Comparison of ENCODE assay signal across 13 cellular contexts in genomic region chr22:49479566-49479965, GRCh38.
DNase-seq lines count a peak whose midpoint lies in the region; ATAC-seq and TF ChIP-seq lines count a peak whose summit lies in the region.
"Had no signal": no experiment of that assay in that cellular context is flagged by ENCODE, and none has a peak within 500 bp of the region (broad histone marks: within the 10 kb centered on the region; RNA-seq: fewer than 3 reads in every experiment).

No MANE protein-coding gene starts in this region.

- H2AFZ ChIP-seq in neuronal stem cell (ENCODE audit: low read length): peak overlapping the region; percentile 39

- intact Hi-C loops in CD14-positive monocyte (cut with micrococcal nuclease): no loop called here

- H4K91ac ChIP-seq in neuronal stem cell (ENCODE audit: low read depth, low read length, poor library complexity): no peak overlapping the region

- ATAC-seq in WTC11 (no peak), HG02759 (IDR thresholded peaks at IDR 0.05; ENCODE audit: unreplicated experiment) (no peak)
- ATAC-seq: GM12878 had no signal

- no peaks in the 10 kb centered on the region for H3K27me3 ChIP-seq in endodermal cell (ENCODE audit: control insufficient read depth, insufficient read depth, low read length, poor library complexity, severe bottlenecking)
- H3K27me3 ChIP-seq in neuronal stem cell (ENCODE audit: control insufficient read depth in 3 of 3, insufficient read depth in 3 of 3, low read depth in 1 of 3, low read length in 3 of 3): peaks cover 0 to 2% (median 0%) of the 10 kb centered on the region in 3 experiments

- no peak overlapping the region for H2BK120ac ChIP-seq in neuronal stem cell (ENCODE audit: low read depth, low read length)

- H3K9me3 Mint-ChIP-seq in CD14-positive monocyte (peaks cover 6 to 17% (median 11%) of the 10 kb centered on the region in 7 donors), WTC11 (peaks cover 17% of the 10 kb centered on the region), endodermal cell (peaks cover 2% of the 10 kb centered on the region), immature natural killer cell (peaks cover 0 to 8% (median 0%) of the 10 kb centered on the region in 6 donors)
- H3K9me3 Mint-ChIP-seq: IgD-negative memory B cell had no signal

- CTCF ChIA-PET in WTC11 (lab: Charles Lee): interaction anchor here (0.6 kb wide), 1 partner anchor 70 kb away, joined by 3 read pairs; no protein-coding TSS in a partner anchor

- H3K4me1 ChIP-seq in endodermal cell (ENCODE audit: control insufficient read depth, insufficient read depth, low read length) (peaks cover 8% of the 10 kb centered on the region), neuronal stem cell (ENCODE audit: control insufficient read depth in 2 of 2, insufficient read depth in 1 of 2, low read depth in 1 of 2, low read length in 2 of 2) (peaks cover 6 to 17% of the 10 kb centered on the region in 2 donors)
- H3K4me1 ChIP-seq: BLaER1 treated with 17β-estradiol and CSF1 and Interleukin-3, amounts not matched to agents 10 nM and 100 nM had no signal

- H3K36me3 Mint-ChIP-seq in CD14-positive monocyte: peaks cover 11 to 15% of the 10 kb centered on the region in 2 donors
- H3K36me3 Mint-ChIP-seq in WTC11: peaks cover 9% of the 10 kb centered on the region
- no peaks in the 10 kb centered on the region for H3K36me3 Mint-ChIP-seq in endodermal cell (ENCODE audit: low read depth)
- peaks cover 5 to 23% (median 6%) of the 10 kb centered on the region in 3 donors for H3K36me3 Mint-ChIP-seq in immature natural killer cell

- peaks cover 5% of the 10 kb centered on the region for H3K4me1 Mint-ChIP-seq in CD14-positive monocyte
- peaks cover 57% of the 10 kb centered on the region for H3K4me1 Mint-ChIP-seq in WTC11
- H3K4me1 Mint-ChIP-seq in endodermal cell: peaks cover 63% of the 10 kb centered on the region
- H3K4me1 Mint-ChIP-seq in immature natural killer cell: peaks cover 0 to 9% of the 10 kb centered on the region in 2 donors

- H3K27ac Mint-ChIP-seq in CD14-positive monocyte: peak overlapping the region in 1 of 7 donors; percentile 81
- peak overlapping the region; percentile 57; the same call in 1 of the 2 replicates for H3K27ac Mint-ChIP-seq in WTC11
- no peak overlapping the region for H3K27ac Mint-ChIP-seq in endodermal cell
- no peak overlapping the region for H3K27ac Mint-ChIP-seq in immature natural killer cell
- H3K27ac Mint-ChIP-seq: CD4-positive, alpha-beta T cell had no signal

- no peak overlapping the region for H3K4me2 ChIP-seq in neuronal stem cell (ENCODE audit: insufficient read depth, low read length, poor library complexity, severe bottlenecking)
- H3K4me2 ChIP-seq: BLaER1 treated with 17β-estradiol and CSF1 and Interleukin-3, amounts not matched to agents 10 nM and 100 nM had no signal

- POLR2A ChIA-PET in WTC11 (lab: Charles Lee): no interaction called here

- H3K9ac ChIP-seq in endodermal cell (ENCODE audit: extremely low read depth, low read length, poor library complexity, severe bottlenecking): no peak overlapping the region
- no peak overlapping the region for H3K9ac ChIP-seq in neuronal stem cell (ENCODE audit: low read depth, low read length, poor library complexity)
- H3K9ac ChIP-seq: BLaER1 treated with 17β-estradiol and CSF1 and Interleukin-3, amounts not matched to agents 10 nM and 100 nM had no signal

- no peak overlapping the region for H2BK12ac ChIP-seq in neuronal stem cell (ENCODE audit: low read length)

- H2AK5ac ChIP-seq in neuronal stem cell (ENCODE audit: low read depth, low read length): no peak overlapping the region

- H4K8ac ChIP-seq in neuronal stem cell (ENCODE audit: low read depth, low read length): no peak overlapping the region

- H3K36me3 ChIP-seq in endodermal cell (ENCODE audit: control insufficient read depth, insufficient read depth, low read length): no peaks in the 10 kb centered on the region
- no peaks in the 10 kb centered on the region for H3K36me3 ChIP-seq in neuronal stem cell (replicated peaks in 1 of 2; ENCODE audit: control insufficient read depth in 2 of 2, insufficient read depth in 2 of 2, low read length in 2 of 2)
- H3K36me3 ChIP-seq: BLaER1 treated with 17β-estradiol and CSF1 and Interleukin-3, amounts not matched to agents 10 nM and 100 nM had no signal

- H3K9me3 ChIP-seq in endodermal cell (ENCODE audit: control insufficient read depth, low read length) (no peaks in the 10 kb centered on the region), neuronal stem cell (replicated peaks in 1 of 2; ENCODE audit: control insufficient read depth in 2 of 2, insufficient read depth in 1 of 2, low read depth in 1 of 2, low read length in 2 of 2) (peaks cover 0 to 2% of the 10 kb centered on the region in 2 donors)

- no peak overlapping the region for H3K14ac ChIP-seq in neuronal stem cell (ENCODE audit: low read length)

- no peak overlapping the region for H3K27ac ChIP-seq in endodermal cell (ENCODE audit: low read depth, low read length)
- H3K27ac ChIP-seq in neuronal stem cell (replicated peaks; ENCODE audit: low read length): no peak overlapping the region
- H3K27ac ChIP-seq: BLaER1 treated with 17β-estradiol and CSF1 and Interleukin-3, amounts not matched to agents 10 nM and 100 nM had no signal

- no peak overlapping the region for H3K23ac ChIP-seq in neuronal stem cell (ENCODE audit: low read depth, low read length, poor library complexity)

- H3K27me3 Mint-ChIP-seq in CD14-positive monocyte (ENCODE audit: low read depth in 3 of 3) (peaks cover 9 to 29% (median 20%) of the 10 kb centered on the region in 3 donors), WTC11 (ENCODE audit: low read depth) (no peaks in the 10 kb centered on the region; the same call in 1 of the 2 replicates), endodermal cell (ENCODE audit: insufficient read depth) (no peaks in the 10 kb centered on the region), immature natural killer cell (ENCODE audit: low read depth in 3 of 3) (peaks cover 0 to 4% (median 0%) of the 10 kb centered on the region in 3 donors)
- H3K27me3 Mint-ChIP-seq: CD4-positive, alpha-beta T cell; IgD-negative memory B cell had no signal

- H2BK15ac ChIP-seq in neuronal stem cell (ENCODE audit: low read length): no peak overlapping the region

- H3K4me3 ChIP-seq in endodermal cell (ENCODE audit: low read length): no peak overlapping the region
- H3K4me3 ChIP-seq in neuronal stem cell (ENCODE audit: low read length in 2 of 2): no peak overlapping the region
- H3K4me3 ChIP-seq: BLaER1 treated with 17β-estradiol and CSF1 and Interleukin-3, amounts not matched to agents 10 nM and 100 nM; GM12878 had no signal

- peak overlapping the region; percentile 27 for H3K18ac ChIP-seq in neuronal stem cell (ENCODE audit: low read length)

- WGBS in endodermal cell (ENCODE audit: insufficient coverage in 1 of 2, insufficient read length in 1 of 2), 2 experiments: 94 to 100% methylated on average over 6 to 9 of the region's 9 CpGs
- no CpG with 5 or more reads among the region's 9 CpGs for WGBS in neuronal stem cell (ENCODE audit: extremely low coverage in 2 of 2, insufficient read length in 2 of 2, insufficient replicate concordance in 1 of 2), 2 donors

- H3K4me3 Mint-ChIP-seq in CD14-positive monocyte: no peak overlapping the region
- no peak overlapping the region for H3K4me3 Mint-ChIP-seq in WTC11
- no peak overlapping the region for H3K4me3 Mint-ChIP-seq in endodermal cell
- no peak overlapping the region for H3K4me3 Mint-ChIP-seq in immature natural killer cell
- H3K4me3 Mint-ChIP-seq: CD4-positive, alpha-beta T cell; IgD-negative memory B cell had no signal

- H2BK5ac ChIP-seq in neuronal stem cell (ENCODE audit: low read length): no peak overlapping the region

- no peaks in the 10 kb centered on the region for H3K79me1 ChIP-seq in neuronal stem cell (ENCODE audit: low read depth, low read length)

- DNase-seq in CD14-positive monocyte (ENCODE audit: low spot score) (peak; percentile 37), WTC11 (ENCODE audit: low spot score) (no peak), endodermal cell (peak; percentile 38), neuronal stem cell (ENCODE audit: low spot score) (no peak), immature natural killer cell (no peak), NCI-H345 treated with DMSO at 0.1 percent for 48 hours (lab: John Stamatoyannopoulos, UW; ENCODE audit: unreplicated experiment) (no peak)
- DNase-seq: ACHN; CD4-positive, alpha-beta T cell; DMS79 had no signal

- H3K4ac ChIP-seq in neuronal stem cell (ENCODE audit: low read length): no peak overlapping the region

- TF ChIP-seq CTCF in CD14-positive monocyte (IDR thresholded peaks at IDR 0.05) (no peak), WTC11 (IDR thresholded peaks at IDR 0.05) (no peak), endodermal cell (conservative IDR thresholded peaks at IDR 0.05) (no peak)

TF ChIP-seq in WTC11, 78 proteins besides CTCF, POLR2A, EP300 and RAD21:
- no peak for TF ChIP-seq FOXK1 (CRISPR knock-in tag; IDR thresholded peaks at IDR 0.05)
- no peak for TF ChIP-seq ATF2 (CRISPR knock-in tag; IDR thresholded peaks at IDR 0.05; ENCODE audit: borderline replicate concordance, low read depth)
- no peak for TF ChIP-seq ZSCAN18 (CRISPR knock-in tag; IDR thresholded peaks at IDR 0.05)
- no peak for TF ChIP-seq GABPB1 (CRISPR knock-in tag; IDR thresholded peaks at IDR 0.05)

Comparison
In these comparisons a context has a peak if more than half of its experiments do, and no peak if none do; other contexts are left out.
1. DNase-seq: peak in CD14-positive monocyte (single experiment) and endodermal cell (single experiment); none in WTC11 (single experiment), neuronal stem cell (single experiment), immature natural killer cell (0 of 3) and NCI-H345 treated with DMSO at 0.1 percent for 48 hours (single experiment).